Comparison of ENCODE assay signal across 8 cellular contexts in genomic region chr6:33391278-33392167, GRCh38. TPM values are rescaled to one million over a fixed set of nuclear protein-coding genes. Genes with fewer than 3 reads are reported as not detected.
DNase-seq lines count a peak whose midpoint lies in the region; ATAC-seq lines count a peak whose summit lies in the region.

A gene with protein sequence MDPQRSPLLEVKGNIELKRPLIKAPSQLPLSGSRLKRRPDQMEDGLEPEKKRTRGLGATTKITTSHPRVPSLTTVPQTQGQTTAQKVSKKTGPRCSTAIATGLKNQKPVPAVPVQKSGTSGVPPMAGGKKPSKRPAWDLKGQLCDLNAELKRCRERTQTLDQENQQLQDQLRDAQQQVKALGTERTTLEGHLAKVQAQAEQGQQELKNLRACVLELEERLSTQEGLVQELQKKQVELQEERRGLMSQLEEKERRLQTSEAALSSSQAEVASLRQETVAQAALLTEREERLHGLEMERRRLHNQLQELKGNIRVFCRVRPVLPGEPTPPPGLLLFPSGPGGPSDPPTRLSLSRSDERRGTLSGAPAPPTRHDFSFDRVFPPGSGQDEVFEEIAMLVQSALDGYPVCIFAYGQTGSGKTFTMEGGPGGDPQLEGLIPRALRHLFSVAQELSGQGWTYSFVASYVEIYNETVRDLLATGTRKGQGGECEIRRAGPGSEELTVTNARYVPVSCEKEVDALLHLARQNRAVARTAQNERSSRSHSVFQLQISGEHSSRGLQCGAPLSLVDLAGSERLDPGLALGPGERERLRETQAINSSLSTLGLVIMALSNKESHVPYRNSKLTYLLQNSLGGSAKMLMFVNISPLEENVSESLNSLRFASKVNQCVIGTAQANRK (plus strand): TSS chr6:33391823. CDS start chr6:33391986, 163 bp downstream.

- CTCF ChIA-PET in activated CD8-positive, alpha-beta memory T cell treated with anti-CD3 and anti-CD28 coated beads for 36 hours (lab: Charles Lee): interaction anchor here (0.6 to 1.7 kb wide), 13 partner anchors 15 to 119 kb away, joined by 3 to 9 read pairs (median 3); partner anchors contain the start of gene ZBTB9

- H3K27ac ChIP-seq in effector memory CD4-positive, alpha-beta T cell (ENCODE audit: insufficient read depth, low read length, poor library complexity, severe bottlenecking): peak within 1 kb of the TSS; percentile 71

- no peaks in the 10 kb centered on the region for H3K27me3 ChIP-seq in effector memory CD4-positive, alpha-beta T cell (replicated peaks; ENCODE audit: control insufficient read depth, insufficient read depth, low read length, poor library complexity, severe bottlenecking)

- ATAC-seq in GM19467 (IDR thresholded peaks at IDR 0.05; ENCODE audit: unreplicated experiment): peak; percentile 87

- peak within 1 kb of the TSS; percentile 54 for H3K4me3 ChIP-seq in effector memory CD4-positive, alpha-beta T cell (ENCODE audit: insufficient read depth, low read depth, low read length, poor library complexity, severe bottlenecking)

- H3K4me1 ChIP-seq in effector memory CD4-positive, alpha-beta T cell (ENCODE audit: control insufficient read depth, insufficient read depth, low read length, poor library complexity, severe bottlenecking): peaks cover 13% of the 10 kb centered on the region

- no peaks in the 10 kb centered on the region for H3K9me3 ChIP-seq in effector memory CD4-positive, alpha-beta T cell (ENCODE audit: control insufficient read depth, low read length)

- no peaks in the 10 kb centered on the region for H3K36me3 ChIP-seq in effector memory CD4-positive, alpha-beta T cell (ENCODE audit: control insufficient read depth, insufficient read depth, low read length)

- POLR2A ChIA-PET in activated CD8-positive, alpha-beta memory T cell treated with anti-CD3 and anti-CD28 coated beads for 36 hours (lab: Charles Lee): interaction anchor here (0.7 to 1.3 kb wide), 9 partner anchors 18 to 221 kb away, joined by 3 to 6 read pairs (median 3); partner anchors contain the start of gene ZBTB9

- DNase-seq in COLO668 (lab: John Stamatoyannopoulos, UW; ENCODE audit: unreplicated experiment): peak; percentile 99
- peak; percentile 98 for DNase-seq in HS-5 (ENCODE audit: low read depth)
- DNase-seq in NK-92 treated with Interleukin-12 subunit alpha and Interleukin-12 subunit beta, amount 100 ng/mL, for 24 hours (lab: John Stamatoyannopoulos, UW): peak; percentile 100
- peak; percentile 98 to 99 (median 99) for DNase-seq in effector memory CD4-positive, alpha-beta T cell
- peak; percentile 100 for DNase-seq in medulla oblongata (ENCODE audit: extremely low spot score)
- peak; percentile 98 for DNase-seq in stimulated activated CD8-positive, alpha-beta memory T cell treated with anti-CD3 and anti-CD28 coated beads, Interleukin-12 subunit alpha, Interleukin-12 subunit beta, amount 100 ng/mL, for 24 hours (ENCODE audit: extremely low read depth)

RNA-seq across cellular contexts. Expression of the gene that starts here (rescaled TPM):
- 10 to 100 TPM; 58.6 to 63.9 TPM for total RNA-seq in activated CD8-positive, alpha-beta memory T cell treated with anti-CD3 and anti-CD28 coated beads for 36 hours

Comparison
In these comparisons a context has a peak if more than half of its experiments do, and no peak if none do; other contexts are left out.
1. Peak in every context shown above with its lines: DNase-seq, ATAC-seq, H3K4me3 ChIP-seq and H3K27ac ChIP-seq.